ENCODE assay signal across 7 cellular contexts in the genomic region with DNA sequence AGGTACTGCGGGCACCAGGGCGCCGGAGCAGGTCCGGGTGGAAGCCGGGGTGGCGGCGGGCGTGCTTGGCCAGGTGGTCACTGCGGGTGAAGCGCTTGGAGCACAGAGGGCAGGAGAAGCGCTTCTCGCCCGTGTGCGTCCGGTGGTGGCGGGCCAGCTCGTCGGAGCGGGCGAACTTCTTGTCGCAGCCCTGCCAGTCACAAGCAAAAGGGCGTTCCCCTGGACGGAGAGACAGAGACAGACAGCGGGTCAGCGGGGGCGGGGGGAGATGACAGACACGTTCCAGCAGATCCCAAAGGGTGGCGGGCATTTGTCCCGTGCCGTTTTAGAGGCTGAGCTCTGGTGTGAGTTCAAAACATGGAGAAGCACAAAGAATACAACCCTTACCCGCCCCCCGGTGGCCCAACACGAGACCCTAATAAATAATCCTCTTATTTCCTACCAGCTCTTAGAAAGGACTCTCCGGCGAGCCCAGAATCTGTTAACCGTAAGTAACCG. TPM values are rescaled to one million over a fixed set of nuclear protein-coding genes. Genes with fewer than 3 reads are reported as not detected.
A peak's percentile ranks its signal among the peaks of the same experiment; 100 is the strongest.
DNase-seq lines count a peak whose midpoint lies in the region; ATAC-seq and TF ChIP-seq lines count a peak whose summit lies in the region.

No MANE protein-coding gene starts in this region.

- peaks cover 15 to 26% (median 17%) of the 10 kb centered on the region in 3 donors for H3K4me1 Mint-ChIP-seq in IgD-negative memory B cell
- H3K4me1 Mint-ChIP-seq in activated CD8-positive, alpha-beta T cell treated with anti-CD3 and anti-CD28 coated beads for 36 hours (ENCODE audit: low read depth) = peaks cover 58% of the 10 kb centered on the region
- H3K4me1 Mint-ChIP-seq in stimulated activated naive B cell treated with anti-CD40 and anti-IgM and Interleukin-4, amounts not matched to agents 10 μg/mL and 1 μg/mL and 100 μg/mL, for 72 hours = peaks cover 44 to 89% of the 10 kb centered on the region in 2 donors

- H3K27me3 Mint-ChIP-seq in IgD-negative memory B cell = no peaks in the 10 kb centered on the region
- H3K27me3 Mint-ChIP-seq in activated CD8-positive, alpha-beta T cell treated with anti-CD3 and anti-CD28 coated beads for 36 hours = no peaks in the 10 kb centered on the region
- no peaks in the 10 kb centered on the region for H3K27me3 Mint-ChIP-seq in stimulated activated naive B cell treated with anti-CD40 and anti-IgM and Interleukin-4, amounts not matched to agents 10 μg/mL and 1 μg/mL and 100 μg/mL, for 72 hours

- CTCF ChIA-PET in activated CD8-positive, alpha-beta T cell treated with anti-CD3 and anti-CD28 coated beads for 36 hours (lab: Charles Lee) = interaction anchor here (0.8 to 4.0 kb wide), 3 partner anchors 17 to 54 kb away, joined by 3 to 19 read pairs (median 3); no protein-coding TSS in a partner anchor

- intact Hi-C loops in activated CD8-positive, alpha-beta T cell treated with anti-CD3 and anti-CD28 coated beads for 36 hours (cut with micrococcal nuclease) = no loop called here
- intact Hi-C loops in left ventricle myocardium superior (cut with micrococcal nuclease) = no loop called here

- no peak for TF ChIP-seq CTCF in activated CD8-positive, alpha-beta T cell treated with anti-CD3 and anti-CD28 coated beads for 36 hours (IDR thresholded peaks at IDR 0.05)

- POLR2A ChIA-PET in activated CD8-positive, alpha-beta T cell treated with anti-CD3 and anti-CD28 coated beads for 36 hours (lab: Charles Lee) = interaction anchor here (1.3 kb wide), 1 partner anchor 20 kb away, joined by 5 read pairs; no protein-coding TSS in a partner anchor

- peak; percentile 33 for DNase-seq in activated CD8-positive, alpha-beta T cell treated with anti-CD3 and anti-CD28 coated beads for 36 hours
- DNase-seq in left ventricle myocardium superior (peak; percentile 80), activated gamma-delta T cell treated with Interleukin-2 at 50 U/mL for 16 hours (no peak), foreskin melanocyte (no peak)
- DNase-seq in stimulated activated naive B cell treated with anti-CD40 and anti-IgM and Interleukin-4, amounts not matched to agents 10 μg/mL and 1 μg/mL and 100 μg/mL, for 72 hours = no peak

- peak overlapping the region; percentile 86 to 96 (median 94) for H3K27ac Mint-ChIP-seq in IgD-negative memory B cell
- peak overlapping the region; percentile 82 for H3K27ac Mint-ChIP-seq in activated CD8-positive, alpha-beta T cell treated with anti-CD3 and anti-CD28 coated beads for 36 hours
- H3K27ac Mint-ChIP-seq in stimulated activated naive B cell treated with anti-CD40 and anti-IgM and Interleukin-4, amounts not matched to agents 10 μg/mL and 1 μg/mL and 100 μg/mL, for 72 hours = peak overlapping the region; percentile 43

- peaks cover 2% of the 10 kb centered on the region for H3K36me3 Mint-ChIP-seq in IgD-negative memory B cell
- peaks cover 5% of the 10 kb centered on the region for H3K36me3 Mint-ChIP-seq in activated CD8-positive, alpha-beta T cell treated with anti-CD3 and anti-CD28 coated beads for 36 hours (ENCODE audit: low read depth)
- H3K36me3 Mint-ChIP-seq in stimulated activated naive B cell treated with anti-CD40 and anti-IgM and Interleukin-4, amounts not matched to agents 10 μg/mL and 1 μg/mL and 100 μg/mL, for 72 hours = peaks cover 13 to 20% of the 10 kb centered on the region in 2 donors

- ATAC-seq in activated CD8-positive, alpha-beta T cell treated with anti-CD3 and anti-CD28 coated beads for 36 hours = no peak
- ATAC-seq in left ventricle myocardium superior (peak; percentile 3), HG02981 (IDR thresholded peaks at IDR 0.05; ENCODE audit: unreplicated experiment) (no peak)
- no peak for ATAC-seq in stimulated activated naive B cell treated with anti-CD40 and anti-IgM and Interleukin-4, amounts not matched to agents 10 μg/mL and 1 μg/mL and 100 μg/mL, for 72 hours (replicated peaks)

- peak overlapping the region; percentile 43 to 89 (median 75) for H3K4me3 Mint-ChIP-seq in IgD-negative memory B cell
- H3K4me3 Mint-ChIP-seq in activated CD8-positive, alpha-beta T cell treated with anti-CD3 and anti-CD28 coated beads for 36 hours = peak overlapping the region; percentile 85
- H3K4me3 Mint-ChIP-seq in stimulated activated naive B cell treated with anti-CD40 and anti-IgM and Interleukin-4, amounts not matched to agents 10 μg/mL and 1 μg/mL and 100 μg/mL, for 72 hours = peak overlapping the region; percentile 61 to 92

- no peaks in the 10 kb centered on the region for H3K9me3 Mint-ChIP-seq in IgD-negative memory B cell
- no peaks in the 10 kb centered on the region for H3K9me3 Mint-ChIP-seq in activated CD8-positive, alpha-beta T cell treated with anti-CD3 and anti-CD28 coated beads for 36 hours
- H3K9me3 Mint-ChIP-seq in stimulated activated naive B cell treated with anti-CD40 and anti-IgM and Interleukin-4, amounts not matched to agents 10 μg/mL and 1 μg/mL and 100 μg/mL, for 72 hours = no peaks in the 10 kb centered on the region

RNA-seq across cellular contexts. Expression of a gene that starts 6.3 kb away (rescaled TPM):
- 13.7 TPM for polyA plus RNA-seq in IgD-negative memory B cell
- total RNA-seq in activated CD8-positive, alpha-beta T cell treated with anti-CD3 and anti-CD28 coated beads for 36 hours = 10 to 100 TPM; 43.4 to 46.8 TPM
- total RNA-seq in left ventricle myocardium superior = 16.0 TPM

RNA-seq across cellular contexts. Expression of a gene that starts 8.8 kb away (rescaled TPM):
- 1.8 TPM for polyA plus RNA-seq in IgD-negative memory B cell
- 10 to 100 TPM; 25.6 to 27.7 TPM for total RNA-seq in activated CD8-positive, alpha-beta T cell treated with anti-CD3 and anti-CD28 coated beads for 36 hours
- 9.8 TPM for total RNA-seq in left ventricle myocardium superior

RNA-seq across cellular contexts. Expression of a gene that starts 30.7 kb away (rescaled TPM):
- 107 TPM for polyA plus RNA-seq in IgD-negative memory B cell
- 100 to 1,000 TPM; 112 to 113 TPM for total RNA-seq in activated CD8-positive, alpha-beta T cell treated with anti-CD3 and anti-CD28 coated beads for 36 hours
- total RNA-seq in left ventricle myocardium superior = 64.4 TPM

RNA-seq across cellular contexts. Expression of a gene that starts 42.5 kb away (rescaled TPM):
- polyA plus RNA-seq in IgD-negative memory B cell = 1.2 TPM
- total RNA-seq in activated CD8-positive, alpha-beta T cell treated with anti-CD3 and anti-CD28 coated beads for 36 hours = 1 to 10 TPM; 5.8 to 8.2 TPM
- total RNA-seq in left ventricle myocardium superior = 0.89 TPM

RNA-seq across cellular contexts. Expression of a gene that starts 50.6 kb away (rescaled TPM):
- 7.4 TPM for polyA plus RNA-seq in IgD-negative memory B cell
- total RNA-seq in activated CD8-positive, alpha-beta T cell treated with anti-CD3 and anti-CD28 coated beads for 36 hours = 1 to 10 TPM; 5.3 to 6.7 TPM
- total RNA-seq in left ventricle myocardium superior = 2.0 TPM

Comparison
In these comparisons a context has a peak if more than half of its experiments do, and no peak if none do; other contexts are left out.
1. H3K27ac Mint-ChIP-seq: peak in every context shown above with its lines; median percentile 94 in IgD-negative memory B cell; 82 in activated CD8-positive, alpha-beta T cell treated with anti-CD3 and anti-CD28 coated beads for 36 hours; 43 in stimulated activated naive B cell treated with anti-CD40 and anti-IgM and Interleukin-4, amounts not matched to agents 10 μg/mL and 1 μg/mL and 100 μg/mL, for 72 hours.
2. DNase-seq: peak in activated CD8-positive, alpha-beta T cell treated with anti-CD3 and anti-CD28 coated beads for 36 hours (single experiment) and left ventricle myocardium superior (single experiment); none in stimulated activated naive B cell treated with anti-CD40 and anti-IgM and Interleukin-4, amounts not matched to agents 10 μg/mL and 1 μg/mL and 100 μg/mL, for 72 hours (single experiment), activated gamma-delta T cell treated with Interleukin-2 at 50 U/mL for 16 hours (single experiment) and foreskin melanocyte (single experiment).
3. Peak in every context shown above with its lines, with median percentiles within 50 percentile points of each other: H3K4me3 Mint-ChIP-seq.